Comparison of ENCODE assay signal across 10 cellular contexts in the genomic region with DNA sequence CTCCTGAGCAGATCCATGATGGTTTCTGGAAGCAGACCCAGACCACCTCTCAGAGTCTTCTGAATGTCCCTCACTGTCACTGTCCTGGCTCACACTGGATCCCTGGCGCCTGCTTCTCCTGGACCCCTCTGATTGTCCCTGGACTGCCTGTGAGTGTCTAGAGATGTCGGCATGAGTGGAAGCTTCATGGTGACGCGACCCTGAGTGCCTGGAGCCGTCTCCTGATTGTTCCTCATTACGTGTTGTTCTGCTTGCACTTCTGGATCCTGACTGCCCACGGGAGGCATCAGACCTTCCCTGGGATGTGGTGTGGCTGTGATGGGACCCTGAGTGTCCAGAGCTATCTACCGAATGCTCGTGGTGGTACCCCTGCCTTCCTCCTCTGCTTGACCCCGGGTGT. TPM values are rescaled to one million over a fixed set of nuclear protein-coding genes. Genes with fewer than 3 reads are reported as not detected.
"Had no signal": no experiment of that assay in that cellular context is flagged by ENCODE, and none has a peak within 500 bp of the region (broad histone marks: within the 10 kb centered on the region; RNA-seq: fewer than 3 reads in every experiment).

No MANE protein-coding gene starts in this region.

RNA-seq across cellular contexts. Expression of a gene that starts 18.9 kb away (rescaled TPM):
- total RNA-seq: subcutaneous adipose tissue, tibial nerve, transverse colon, upper lobe of left lung, upper lobe of right lung, ureter had no signal

RNA-seq across cellular contexts. Expression of a gene that starts 53.7 kb away (rescaled TPM):
- total RNA-seq: thyroid gland, tibial nerve, transverse colon, upper lobe of left lung, upper lobe of right lung, ureter, urinary bladder, uterus, vagina had no signal
- polyA plus RNA-seq: urinary bladder had no signal
